15 cellular contexts compared by ENCODE assay signal in the genomic region with DNA sequence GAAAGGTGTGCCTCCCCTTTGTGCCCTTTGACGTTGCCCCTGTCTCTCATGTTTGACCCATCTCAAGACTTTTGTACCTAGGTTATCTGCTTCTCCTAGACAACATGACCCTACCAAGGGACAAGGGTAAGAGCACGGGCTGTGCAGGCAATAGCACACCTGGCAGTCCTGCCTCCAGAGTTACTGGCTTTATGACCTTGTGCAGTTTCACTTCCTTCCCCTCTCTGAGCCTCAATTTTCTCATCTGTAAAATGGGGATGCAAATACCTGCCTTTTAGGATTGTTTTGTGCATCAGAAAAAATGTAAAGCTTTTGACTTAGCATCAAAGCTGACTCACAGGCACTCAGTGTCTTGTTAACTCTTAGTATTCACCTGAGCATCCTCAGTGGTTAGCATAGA. TPM values are rescaled to one million over a fixed set of nuclear protein-coding genes. Genes with fewer than 3 reads are reported as not detected.
DNase-seq lines count a peak whose midpoint lies in the region; ATAC-seq and TF ChIP-seq lines count a peak whose summit lies in the region.
"Had no signal": no experiment of that assay in that cellular context is flagged by ENCODE, and none has a peak within 500 bp of the region (broad histone marks: within the 10 kb centered on the region; RNA-seq: fewer than 3 reads in every experiment).

No MANE protein-coding gene starts in this region.

- H3K9me3 ChIP-seq in DOHH2 (ENCODE audit: control insufficient read depth, insufficient read depth, low read length): no peaks in the 10 kb centered on the region
- H3K9me3 ChIP-seq: BLaER1 treated with 17β-estradiol and CSF1 and Interleukin-3, amounts not matched to agents 10 nM and 100 nM; prostate gland had no signal

- H3K27me3 Mint-ChIP-seq in activated CD4-positive, alpha-beta memory T cell treated with anti-CD3 and anti-CD28 coated beads for 36 hours: no peaks in the 10 kb centered on the region
- H3K27me3 Mint-ChIP-seq in nephron (ENCODE audit: low read depth): no peaks in the 10 kb centered on the region

- CTCF ChIA-PET in activated CD4-positive, alpha-beta memory T cell treated with anti-CD3 and anti-CD28 coated beads for 36 hours (lab: Charles Lee): interaction anchor here (0.8 to 10.8 kb wide), 5 partner anchors 10 to 116 kb away, joined by 3 to 631 read pairs (median 6); a partner anchor contains a TSS

- H3K4me2 ChIP-seq in DOHH2 (ENCODE audit: low read length): peak overlapping the region; percentile 94

- H3K9me2 ChIP-seq in DOHH2 (replicated peaks; ENCODE audit: control insufficient read depth, low read length): no peaks in the 10 kb centered on the region

- peaks cover 9% of the 10 kb centered on the region for H3K79me2 ChIP-seq in DOHH2 (ENCODE audit: control insufficient read depth, low read length)

- H3K27me3 ChIP-seq in DOHH2 (ENCODE audit: control insufficient read depth, low read length): no peaks in the 10 kb centered on the region
- H3K27me3 ChIP-seq: BLaER1 treated with 17β-estradiol and CSF1 and Interleukin-3, amounts not matched to agents 10 nM and 100 nM had no signal

- peaks cover 19% of the 10 kb centered on the region for H3K36me3 Mint-ChIP-seq in activated CD4-positive, alpha-beta memory T cell treated with anti-CD3 and anti-CD28 coated beads for 36 hours
- peaks cover 30% of the 10 kb centered on the region for H3K36me3 Mint-ChIP-seq in nephron (ENCODE audit: low read depth)

- peaks cover 45% of the 10 kb centered on the region for H3K36me3 ChIP-seq in DOHH2 (ENCODE audit: control insufficient read depth, low read length)
- H3K36me3 ChIP-seq: prostate gland had no signal

- no peaks in the 10 kb centered on the region for H3K9me3 Mint-ChIP-seq in activated CD4-positive, alpha-beta memory T cell treated with anti-CD3 and anti-CD28 coated beads for 36 hours
- H3K9me3 Mint-ChIP-seq in nephron: no peaks in the 10 kb centered on the region
- H3K9me3 Mint-ChIP-seq: HFFc6 had no signal

- no peak overlapping the region for H3K4me3 Mint-ChIP-seq in activated CD4-positive, alpha-beta memory T cell treated with anti-CD3 and anti-CD28 coated beads for 36 hours
- H3K4me3 Mint-ChIP-seq in nephron: no peak overlapping the region
- H3K4me3 Mint-ChIP-seq: HFFc6 had no signal

- H3K4me1 ChIP-seq in DOHH2 (ENCODE audit: control insufficient read depth, low read length): peaks cover 57% of the 10 kb centered on the region
- H3K4me1 ChIP-seq: prostate gland had no signal

- peaks cover 42% of the 10 kb centered on the region for H3K4me1 Mint-ChIP-seq in activated CD4-positive, alpha-beta memory T cell treated with anti-CD3 and anti-CD28 coated beads for 36 hours (ENCODE audit: low read depth)
- H3K4me1 Mint-ChIP-seq in nephron: peaks cover 42% of the 10 kb centered on the region

- peak; percentile 7 for DNase-seq in activated CD4-positive, alpha-beta memory T cell treated with anti-CD3 and anti-CD28 coated beads for 36 hours
- no peak for DNase-seq in MV-4-11 (lab: John Stamatoyannopoulos, UW)
- DNase-seq in middle frontal gyrus (ENCODE audit: extremely low spot score, low spot score): no peak
- DNase-seq in dedifferentiated amniotic fluid mesenchymal stem cell (ENCODE audit: extremely low spot score): no peak
- DNase-seq: amygdala, cortex of kidney, HFFc6, Kasumi-1, NCI-H1436 treated with DMSO at 0.1 percent for 48 hours, NCI-H226 had no signal

- peak; percentile 37 for ATAC-seq in GM19351 (IDR thresholded peaks at IDR 0.05; ENCODE audit: unreplicated experiment)

- H3K27ac Mint-ChIP-seq in activated CD4-positive, alpha-beta memory T cell treated with anti-CD3 and anti-CD28 coated beads for 36 hours: peak overlapping the region; percentile 5
- peak overlapping the region in 2 of 3 experiments; percentile 46 to 79 for H3K27ac Mint-ChIP-seq in nephron
- H3K27ac Mint-ChIP-seq: HFFc6 had no signal

- H3K4me3 ChIP-seq in DOHH2 (ENCODE audit: low read length): peak overlapping the region; percentile 75
- H3K4me3 ChIP-seq: BLaER1 treated with 17β-estradiol and CSF1 and Interleukin-3, amounts not matched to agents 10 nM and 100 nM; prostate gland had no signal

- peak overlapping the region; percentile 96 for H3K27ac ChIP-seq in DOHH2 (ENCODE audit: low read depth, low read length)
- H3K27ac ChIP-seq: BLaER1 treated with 17β-estradiol and CSF1 and Interleukin-3, amounts not matched to agents 10 nM and 100 nM; prostate gland had no signal

- H4K20me1 ChIP-seq in DOHH2 (ENCODE audit: control insufficient read depth, insufficient read depth, low read depth, low read length): no peaks in the 10 kb centered on the region
- H4K20me1 ChIP-seq: BLaER1 treated with 17β-estradiol and CSF1 and Interleukin-3, amounts not matched to agents 10 nM and 100 nM had no signal

- POLR2A ChIA-PET in activated CD4-positive, alpha-beta memory T cell treated with anti-CD3 and anti-CD28 coated beads for 36 hours (lab: Charles Lee): interaction anchor here (0.7 to 5.9 kb wide), 2 partner anchors 13 to 36 kb away, joined by 4 to 78 read pairs; a partner anchor contains a TSS

- no peak for TF ChIP-seq CTCF in DOHH2 (IDR thresholded peaks at IDR 0.05; ENCODE audit: low read depth, low read length, poor library complexity, severe bottlenecking)
- TF ChIP-seq CTCF in nephron (IDR thresholded peaks at IDR 0.05; ENCODE audit: unreplicated experiment in 3 of 3): no peak

- peaks cover 37% of the 10 kb centered on the region for H3F3A ChIP-seq in DOHH2 (ENCODE audit: control insufficient read depth, insufficient read depth)

- intact Hi-C loops in activated CD4-positive, alpha-beta memory T cell treated with anti-CD3 and anti-CD28 coated beads for 36 hours (cut with micrococcal nuclease): no loop called here

RNA-seq across cellular contexts. Expression of a gene that starts 36.4 kb away (rescaled TPM):
- total RNA-seq in activated CD4-positive, alpha-beta memory T cell treated with anti-CD3 and anti-CD28 coated beads for 36 hours: 10 to 100 TPM; 60.7 to 65.8 TPM
